In genomic region chr4:86940920-86941460, GRCh38 we compare ENCODE assay signal across 17 cellular contexts. TPM values are rescaled to one million over a fixed set of nuclear protein-coding genes. Genes with fewer than 3 reads are reported as not detected.
"Had no signal": no experiment of that assay in that cellular context is flagged by ENCODE, and none has a peak within 500 bp of the region (broad histone marks: within the 10 kb centered on the region; RNA-seq: fewer than 3 reads in every experiment).

No MANE protein-coding gene starts in this region.

- DNase-seq: activated CD4-positive, alpha-beta T cell treated with anti-CD3 and anti-CD28 coated beads, Interleukin-2, amount 50 U/mL, for 1 hour; activated gamma-delta T cell treated with Interleukin-2 at 50 U/mL for 16 hours; activated T-cell treated with anti-CD3 and anti-CD28 coated beads, Interleukin-2, amount 50 U/mL, for 4 hours; foreskin keratinocyte; left colon; occipital lobe; sigmoid colon; stimulated activated CD4-positive, alpha-beta T cell treated with anti-CD3 and anti-CD28 coated beads, Interleukin-2, amount 100 ng/mL, for 24 hours; stimulated activated naive CD4-positive, alpha-beta T cell; T-helper 1 cell had no signal

- H3K4me3 Mint-ChIP-seq: activated T-cell treated with anti-CD3 and anti-CD28 coated beads, Interleukin-2, amount 50 U/mL, for 4 hours had no signal

- H3K4me3 ChIP-seq: cardiac muscle cell, prostate gland, sigmoid colon had no signal

- H3K9me3 Mint-ChIP-seq: activated T-cell treated with anti-CD3 and anti-CD28 coated beads, Interleukin-2, amount 50 U/mL, for 4 hours; natural killer cell treated with Interleukin-12 subunit alpha and Interleukin-12 subunit beta and Interleukin-15 and Interleukin-18, amount 100 ng/mL, for 72 hours had no signal

- H3K9me3 ChIP-seq: prostate gland, sigmoid colon had no signal

- ATAC-seq: activated T-cell treated with anti-CD3 and anti-CD28 coated beads, Interleukin-2, amount 50 U/mL, for 4 hours; foreskin keratinocyte; left colon; natural killer cell treated with Interleukin-12 subunit alpha and Interleukin-12 subunit beta and Interleukin-15 and Interleukin-18, amount 100 ng/mL, for 72 hours had no signal

- H3K27me3 ChIP-seq: cardiac muscle cell, foreskin keratinocyte, sigmoid colon had no signal

- H3K27ac ChIP-seq: cardiac muscle cell, foreskin keratinocyte had no signal

- H3K27me3 Mint-ChIP-seq: natural killer cell treated with Interleukin-12 subunit alpha and Interleukin-12 subunit beta and Interleukin-15 and Interleukin-18, amount 100 ng/mL, for 72 hours had no signal

- H3K36me3 Mint-ChIP-seq: natural killer cell treated with Interleukin-12 subunit alpha and Interleukin-12 subunit beta and Interleukin-15 and Interleukin-18, amount 100 ng/mL, for 72 hours had no signal

- H3K36me3 ChIP-seq: cardiac muscle cell, prostate gland, sigmoid colon had no signal

- FAIRE-seq: astrocyte, endothelial cell of umbilical vein, TTC549 had no signal

RNA-seq across cellular contexts. Expression of gene C4orf36, which starts 48.8 kb away (rescaled TPM):
- total RNA-seq: activated T-cell treated with anti-CD3 and anti-CD28 coated beads, Interleukin-2, amount 50 U/mL, for 4 hours; astrocyte; cardiac muscle cell; lung microvascular endothelial cell; natural killer cell treated with Interleukin-12 subunit alpha and Interleukin-12 subunit beta and Interleukin-15 and Interleukin-18, amount 100 ng/mL, for 72 hours had no signal
- polyA plus RNA-seq: endothelial cell of umbilical vein had no signal
